3 cellular contexts compared by ENCODE assay signal in the genomic region with DNA sequence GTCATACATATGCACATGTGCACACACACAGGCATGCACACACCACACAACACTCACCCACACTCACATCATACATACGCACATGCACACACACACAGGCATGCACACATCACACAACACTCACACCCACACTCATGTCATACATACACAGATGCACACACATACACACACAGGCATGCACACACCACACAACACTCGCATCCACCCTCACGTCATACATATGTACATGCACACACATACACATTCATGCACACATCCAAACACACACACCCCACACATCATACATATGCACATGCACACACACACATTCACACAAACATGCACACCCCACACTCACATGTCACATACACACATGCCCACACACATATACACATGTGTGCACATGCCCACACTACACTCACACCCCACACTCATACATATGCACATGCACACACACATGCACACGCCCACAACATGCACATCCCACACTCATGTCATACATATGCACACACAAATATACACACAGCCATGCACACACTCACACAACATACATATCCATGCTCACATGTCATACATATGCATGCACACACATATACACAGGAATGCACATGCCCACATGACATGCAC.
TF ChIP-seq lines count a peak whose summit lies in the region.

No MANE protein-coding gene starts in this region.

TF ChIP-seq in GM12891, 5 proteins besides CTCF, POLR2A, EP300 and RAD21:
- TF ChIP-seq POU2F2 (IDR thresholded peaks at IDR 0.05; ENCODE audit: low read depth, low read length), result no peak
- TF ChIP-seq PAX5 (IDR thresholded peaks at IDR 0.05; ENCODE audit: insufficient read depth, low read length, severe bottlenecking), result no peak
- TF ChIP-seq TAF1 (IDR thresholded peaks at IDR 0.05; ENCODE audit: low read depth, low read length), result no peak
- TF ChIP-seq POLR2AphosphoS5 (IDR thresholded peaks at IDR 0.05; ENCODE audit: low read depth, low read length), result no peak
- no peak for TF ChIP-seq SPI1 (IDR thresholded peaks at IDR 0.05; ENCODE audit: low read depth, low read length)
TF ChIP-seq in GM12891: peak in this region for 0.

TF ChIP-seq in HEK293, 187 proteins besides CTCF, POLR2A, EP300 and RAD21:
- TF ChIP-seq, protein P1, sequence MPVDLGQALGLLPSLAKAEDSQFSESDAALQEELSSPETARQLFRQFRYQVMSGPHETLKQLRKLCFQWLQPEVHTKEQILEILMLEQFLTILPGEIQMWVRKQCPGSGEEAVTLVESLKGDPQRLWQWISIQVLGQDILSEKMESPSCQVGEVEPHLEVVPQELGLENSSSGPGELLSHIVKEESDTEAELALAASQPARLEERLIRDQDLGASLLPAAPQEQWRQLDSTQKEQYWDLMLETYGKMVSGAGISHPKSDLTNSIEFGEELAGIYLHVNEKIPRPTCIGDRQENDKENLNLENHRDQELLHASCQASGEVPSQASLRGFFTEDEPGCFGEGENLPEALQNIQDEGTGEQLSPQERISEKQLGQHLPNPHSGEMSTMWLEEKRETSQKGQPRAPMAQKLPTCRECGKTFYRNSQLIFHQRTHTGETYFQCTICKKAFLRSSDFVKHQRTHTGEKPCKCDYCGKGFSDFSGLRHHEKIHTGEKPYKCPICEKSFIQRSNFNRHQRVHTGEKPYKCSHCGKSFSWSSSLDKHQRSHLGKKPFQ (tag by site-specific recombination; IDR thresholded peaks at IDR 0.05), result peak; percentile 53
- no peak for TF ChIP-seq ZNF514 (tag by site-specific recombination; IDR thresholded peaks at IDR 0.05)
- TF ChIP-seq, protein P2, sequence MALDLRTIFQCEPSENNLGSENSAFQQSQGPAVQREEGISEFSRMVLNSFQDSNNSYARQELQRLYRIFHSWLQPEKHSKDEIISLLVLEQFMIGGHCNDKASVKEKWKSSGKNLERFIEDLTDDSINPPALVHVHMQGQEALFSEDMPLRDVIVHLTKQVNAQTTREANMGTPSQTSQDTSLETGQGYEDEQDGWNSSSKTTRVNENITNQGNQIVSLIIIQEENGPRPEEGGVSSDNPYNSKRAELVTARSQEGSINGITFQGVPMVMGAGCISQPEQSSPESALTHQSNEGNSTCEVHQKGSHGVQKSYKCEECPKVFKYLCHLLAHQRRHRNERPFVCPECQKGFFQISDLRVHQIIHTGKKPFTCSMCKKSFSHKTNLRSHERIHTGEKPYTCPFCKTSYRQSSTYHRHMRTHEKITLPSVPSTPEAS (tag by site-specific recombination; IDR thresholded peaks at IDR 0.05), result peak; percentile 76
- no peak for TF ChIP-seq ZNF354C (tag by site-specific recombination; IDR thresholded peaks at IDR 0.05; ENCODE audit: borderline replicate concordance, low read depth)

TF ChIP-seq in H1, 55 proteins besides CTCF, POLR2A, EP300 and RAD21:
- TF ChIP-seq SIN3A (conservative IDR thresholded peaks at IDR 0.05 in 1 of 2, IDR thresholded peaks at IDR 0.05 in 1 of 2; ENCODE audit: low read depth in 1 of 2, low read length in 2 of 2), result no peak
- TF ChIP-seq YY1 (IDR thresholded peaks at IDR 0.05; ENCODE audit: low read depth, low read length), result no peak
- TF ChIP-seq SUZ12 (IDR thresholded peaks at IDR 0.05; ENCODE audit: low read length), result no peak
- no peak for TF ChIP-seq PHF8 (conservative IDR thresholded peaks at IDR 0.05; ENCODE audit: low read depth, low read length)
- no peak for TF ChIP-seq EZH2 (IDR thresholded peaks at IDR 0.05; ENCODE audit: low read depth, low read length, severe bottlenecking)
- TF ChIP-seq ZNF274 (IDR thresholded peaks at IDR 0.05; ENCODE audit: borderline replicate concordance, extremely low read depth, low read length), result no peak
- no peak for TF ChIP-seq CBX5 (IDR thresholded peaks at IDR 0.05; ENCODE audit: low read depth, low read length)
- TF ChIP-seq BACH1 (IDR thresholded peaks at IDR 0.05; ENCODE audit: low read length), result no peak
- no peak for TF ChIP-seq POLR2AphosphoS5 (IDR thresholded peaks at IDR 0.05; ENCODE audit: low read depth, low read length)
- no peak for TF ChIP-seq RBBP5 (IDR thresholded peaks at IDR 0.05; ENCODE audit: borderline replicate concordance, low read depth, low read length)
- TF ChIP-seq SAP30 (IDR thresholded peaks at IDR 0.05; ENCODE audit: insufficient read depth, insufficient replicate concordance, low read length), result no peak
